Comparison of ENCODE assay signal across 31 cellular contexts in genomic region chr9:72131206-72131605, GRCh38. TPM values are rescaled to one million over a fixed set of nuclear protein-coding genes. Genes with fewer than 3 reads are reported as not detected.
"Had no signal": no experiment of that assay in that cellular context is flagged by ENCODE, and none has a peak within 500 bp of the region (broad histone marks: within the 10 kb centered on the region; RNA-seq: fewer than 3 reads in every experiment).

No MANE protein-coding gene starts in this region.

- H3K27me3 ChIP-seq: adrenal gland, body of pancreas, esophagus muscularis mucosa, foreskin keratinocyte, gastrocnemius medialis, heart left ventricle had no signal

- H3K9me3 ChIP-seq: adrenal gland, body of pancreas, esophagus muscularis mucosa, gastrocnemius medialis, heart left ventricle had no signal

- H3K36me3 ChIP-seq: adrenal gland, esophagus muscularis mucosa, gastrocnemius medialis, heart left ventricle had no signal

- H3K4me1 ChIP-seq: adrenal gland, esophagus muscularis mucosa, foreskin keratinocyte, heart left ventricle had no signal

- FAIRE-seq: colon had no signal

- DNase-seq: activated CD4-positive, alpha-beta memory T cell treated with anti-CD3 and anti-CD28 coated beads for 36 hours; activated CD4-positive, alpha-beta T cell treated with anti-CD3 and anti-CD28 coated beads for 36 hours; activated CD4-positive, alpha-beta T cell treated with anti-CD3 and anti-CD28 coated beads, Interleukin-2, amount 10 ng/mL, durations not matched to agents 24 days and 14 days; activated CD4-positive, CD25-positive, alpha-beta regulatory T cell; activated CD4-positive, CD25-positive, alpha-beta regulatory T cell treated with anti-CD3 and anti-CD28 coated beads, Interleukin-2, amount 50 U/mL, for 72 hours; activated CD8-positive, alpha-beta memory T cell treated with anti-CD3 and anti-CD28 coated beads, Interleukin-2, amount 10 ng/mL, durations not matched to agents 7 days and 5 days; activated CD8-positive, alpha-beta memory T cell treated with anti-CD3 and anti-CD28 coated beads, Interleukin-2, amount 50 U/mL, for 4 hours; activated CD8-positive, alpha-beta T cell treated with anti-CD3 and anti-CD28 coated beads, Interleukin-2, amount 10 ng/mL, durations not matched to agents 7 days and 5 days; activated effector memory CD4-positive, alpha-beta T cell treated with anti-CD3 and anti-CD28 coated beads, Interleukin-2, amount 50 U/mL, for 16 hours; activated naive CD4-positive, alpha-beta T cell treated with anti-CD3 and anti-CD28 coated beads, Interleukin-2, amount 50 U/mL, for 16 hours; activated T-cell treated with anti-CD3 and anti-CD28 coated beads, Interleukin-2, amount 50 U/mL, for 1 hour; activated T-cell treated with anti-CD3 and anti-CD28 coated beads, Interleukin-2, amount 50 U/mL, for 48 hours; adrenal gland; amygdala; aorta; cortex of kidney; dermis blood vessel endothelial cell; effector CD4-positive, alpha-beta T cell; effector memory CD8-positive, alpha-beta T cell; erythroblast; gastrocnemius medialis; glutamatergic neuron; heart left ventricle; T-helper 17 cell; T1000 had no signal

- H3K27ac ChIP-seq: adrenal gland, body of pancreas, esophagus muscularis mucosa, foreskin keratinocyte, gastrocnemius medialis, heart left ventricle had no signal

- ATAC-seq: activated CD4-positive, alpha-beta T cell treated with anti-CD3 and anti-CD28 coated beads for 36 hours; activated CD8-positive, alpha-beta memory T cell treated with anti-CD3 and anti-CD28 coated beads, Interleukin-2, amount 10 ng/mL, durations not matched to agents 7 days and 5 days; activated CD8-positive, alpha-beta T cell treated with anti-CD3 and anti-CD28 coated beads, Interleukin-2, amount 10 ng/mL, durations not matched to agents 7 days and 5 days; body of pancreas; effector memory CD8-positive, alpha-beta T cell; gastrocnemius medialis; heart left ventricle; T-helper 17 cell had no signal

- H3K4me3 ChIP-seq: adrenal gland, body of pancreas, esophagus muscularis mucosa, gastrocnemius medialis, heart left ventricle had no signal

RNA-seq across cellular contexts. Expression of gene GDA, which starts 18.0 kb away (rescaled TPM):
- total RNA-seq: activated CD4-positive, alpha-beta memory T cell treated with anti-CD3 and anti-CD28 coated beads for 36 hours; activated CD4-positive, alpha-beta T cell treated with anti-CD3 and anti-CD28 coated beads for 36 hours; activated CD4-positive, alpha-beta T cell treated with anti-CD3 and anti-CD28 coated beads, Interleukin-2, amount 10 ng/mL, durations not matched to agents 24 days and 14 days; activated CD8-positive, alpha-beta memory T cell treated with anti-CD3 and anti-CD28 coated beads for 36 hours; activated CD8-positive, alpha-beta memory T cell treated with anti-CD3 and anti-CD28 coated beads, Interleukin-2, amount 10 ng/mL, durations not matched to agents 7 days and 5 days; activated CD8-positive, alpha-beta T cell treated with anti-CD3 and anti-CD28 coated beads, Interleukin-2, amount 10 ng/mL, durations not matched to agents 7 days and 5 days; activated T-helper 1 cell treated with anti-CD3 and anti-CD28 coated beads, Interleukin-12 subunit alpha, Interleukin-12 subunit beta, Interleukin-2, Interleukin-4 antibody, amounts not matched to agents 30 ng/mL and 10 ng/mL and 1 ng/mL, durations not matched to agents 14 hours and 24 hours and 36 hours; aorta; esophagus muscularis mucosa; T-helper 17 cell had no signal
